ENCODE assay signal across 11 cellular contexts in the genomic region with DNA sequence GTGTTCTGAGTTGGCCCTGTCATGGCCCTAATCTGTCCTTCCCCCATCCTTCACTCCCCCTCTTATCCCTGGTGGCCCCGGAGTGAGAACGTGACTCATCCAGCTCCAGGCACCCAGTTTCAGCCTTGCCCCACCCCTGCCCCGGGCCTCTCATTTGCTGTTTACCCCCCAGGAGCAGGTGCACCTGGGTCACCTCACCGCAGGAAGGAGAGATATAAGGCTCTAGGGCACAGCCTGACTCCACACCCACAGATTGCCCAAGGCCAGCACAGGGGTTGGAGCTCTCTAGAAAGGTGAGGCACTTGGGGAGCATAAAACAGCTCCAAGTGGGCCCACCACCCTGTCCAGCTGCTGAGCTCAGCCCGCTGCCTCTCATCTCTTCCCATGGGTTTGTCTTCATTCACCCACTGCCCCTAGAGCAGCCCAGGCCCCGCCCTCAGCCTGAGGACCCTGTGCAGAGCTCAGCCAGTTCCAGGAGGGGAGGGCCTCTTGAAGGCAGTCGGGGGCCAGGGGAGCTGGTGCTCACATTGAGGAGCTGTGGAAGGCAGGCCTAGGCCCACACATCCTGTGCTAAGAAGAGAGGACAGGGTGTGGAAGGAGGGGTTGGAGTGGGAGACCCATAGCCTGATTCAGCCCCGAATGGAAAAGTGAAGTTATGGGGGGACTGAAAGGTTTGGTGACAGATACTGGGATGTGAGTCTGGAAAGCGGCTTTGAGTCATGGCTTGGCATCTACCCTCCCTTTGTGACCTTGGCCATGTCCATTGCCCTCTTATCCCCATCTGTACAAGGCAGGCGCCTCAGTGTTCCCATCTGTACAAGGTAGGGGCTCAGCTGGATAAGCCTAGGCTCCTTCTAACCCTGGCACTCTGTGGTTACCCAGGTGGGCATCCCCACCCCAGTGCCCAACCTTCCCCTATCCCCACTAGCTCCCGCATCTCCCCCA. TPM values are rescaled to one million over a fixed set of nuclear protein-coding genes. Genes with fewer than 3 reads are reported as not detected.
DNase-seq lines count a peak whose midpoint lies in the region; ATAC-seq and TF ChIP-seq lines count a peak whose summit lies in the region.
"Had no signal": no experiment of that assay in that cellular context is flagged by ENCODE, and none has a peak within 500 bp of the region (broad histone marks: within the 10 kb centered on the region; RNA-seq: fewer than 3 reads in every experiment).

No MANE protein-coding gene starts in this region.

- no peaks in the 10 kb centered on the region for H3K36me3 Mint-ChIP-seq in CD4-positive, alpha-beta T cell (ENCODE audit: low read depth)

- TF ChIP-seq CTCF in left lung (IDR thresholded peaks at IDR 0.05), result no peak
- TF ChIP-seq CTCF in CD4-positive, alpha-beta T cell (IDR thresholded peaks at IDR 0.05), result no peak

- H3K27me3 ChIP-seq in left lung, result no peaks in the 10 kb centered on the region
- H3K27me3 ChIP-seq in aorta (ENCODE audit: control insufficient read depth in 1 of 2, insufficient read depth in 2 of 2, low read length in 1 of 2), result no peaks in the 10 kb centered on the region
- no peaks in the 10 kb centered on the region for H3K27me3 ChIP-seq in CD4-positive, alpha-beta T cell (ENCODE audit: control insufficient read depth, insufficient read depth, low read length)

- H3K4me3 Mint-ChIP-seq in stimulated activated naive CD8-positive, alpha-beta T cell treated with anti-CD3 and anti-CD28 coated beads, Interleukin-15, amount 100 ng/mL, for 72 hours, result no peak overlapping the region
- no peak overlapping the region for H3K4me3 Mint-ChIP-seq in CD4-positive, alpha-beta T cell

- H3K36me3 ChIP-seq in left lung (no peaks in the 10 kb centered on the region), aorta (ENCODE audit: control insufficient read depth in 1 of 2, insufficient read depth in 2 of 2, low read length in 1 of 2) (no peaks in the 10 kb centered on the region)

- CTCF ChIA-PET in CD4-positive, alpha-beta T cell (lab: Charles Lee), result no interaction called here

- H3K27ac Mint-ChIP-seq in stimulated activated naive CD8-positive, alpha-beta T cell treated with anti-CD3 and anti-CD28 coated beads, Interleukin-15, amount 100 ng/mL, for 72 hours, result peak overlapping the region in 1 of 2 donors; percentile 82
- no peak overlapping the region for H3K27ac Mint-ChIP-seq in CD4-positive, alpha-beta T cell

- 85 to 86% methylated on average over 11 of the region's 11 CpGs for WGBS in aorta, 2 donors

- no peaks in the 10 kb centered on the region for H3K4me1 Mint-ChIP-seq in stimulated activated naive CD8-positive, alpha-beta T cell treated with anti-CD3 and anti-CD28 coated beads, Interleukin-15, amount 100 ng/mL, for 72 hours
- no peaks in the 10 kb centered on the region for H3K4me1 Mint-ChIP-seq in CD4-positive, alpha-beta T cell (ENCODE audit: low read depth)

- intact Hi-C loops in left lung (cut with DNase I), result no loop called here
- intact Hi-C loops in aorta (cut with DNase I), result loop anchor here in 1 of 2 donors (5.0 kb wide), 1 partner anchor 59 kb away; no protein-coding TSS in a partner anchor
- intact Hi-C loops in CD4-positive, alpha-beta T cell (cut with DNase I, micrococcal nuclease), result no loop called here

- peak; percentile 20 for ATAC-seq in stimulated activated naive CD8-positive, alpha-beta T cell treated with anti-CD3 and anti-CD28 coated beads, Interleukin-15, amount 100 ng/mL, for 72 hours
- ATAC-seq in stimulated activated naive CD8-positive, alpha-beta T cell treated with anti-CD3 and anti-CD28 coated beads, Interleukin-15, Interleukin-2, amounts not matched to agents 100 U/mL and 50 U/mL, for 24 hours, result no peak
- ATAC-seq in left lung (peak; percentile 79), aorta (ENCODE audit: low FRiP score) (peak; percentile 43)
- no peak for ATAC-seq in CD4-positive, alpha-beta T cell (ENCODE audit: poor library complexity)

- H3K9me3 Mint-ChIP-seq in stimulated activated naive CD8-positive, alpha-beta T cell treated with anti-CD3 and anti-CD28 coated beads, Interleukin-15, amount 100 ng/mL, for 72 hours, result no peaks in the 10 kb centered on the region
- H3K9me3 Mint-ChIP-seq in CD4-positive, alpha-beta T cell, result no peaks in the 10 kb centered on the region

- no peak for DNase-seq in stimulated activated naive CD8-positive, alpha-beta T cell treated with anti-CD3 and anti-CD28 coated beads, Interleukin-15, amount 100 ng/mL, for 72 hours
- no peak for DNase-seq in stimulated activated naive CD8-positive, alpha-beta T cell treated with anti-CD3 and anti-CD28 coated beads, Interleukin-15, Interleukin-2, amounts not matched to agents 100 U/mL and 50 U/mL, for 24 hours
- DNase-seq in T1000 (lab: John Stamatoyannopoulos, UW), result peak; percentile 33
- DNase-seq in left lung, result peak; percentile 85 to 86
- DNase-seq in aorta, result no peak
- no peak for DNase-seq in activated gamma-delta T cell (lab: John Stamatoyannopoulos, UW)
- no peak for DNase-seq in NCI-H187 treated with DMSO at 0.1 percent for 48 hours (lab: John Stamatoyannopoulos, UW)
- no peak for DNase-seq in CD4-positive, alpha-beta T cell
- DNase-seq: HCEC 1CT, hippocampal formation had no signal

- H3K4me3 ChIP-seq in left lung (no peak overlapping the region), aorta (ENCODE audit: low read length in 2 of 2) (no peak overlapping the region)

- H3K27me3 Mint-ChIP-seq in stimulated activated naive CD8-positive, alpha-beta T cell treated with anti-CD3 and anti-CD28 coated beads, Interleukin-15, amount 100 ng/mL, for 72 hours, result no peaks in the 10 kb centered on the region
- no peaks in the 10 kb centered on the region for H3K27me3 Mint-ChIP-seq in CD4-positive, alpha-beta T cell

- H3K9me3 ChIP-seq in left lung, result no peaks in the 10 kb centered on the region
- H3K9me3 ChIP-seq in aorta (ENCODE audit: control insufficient read depth, low read length), result no peaks in the 10 kb centered on the region
- no peaks in the 10 kb centered on the region for H3K9me3 ChIP-seq in CD4-positive, alpha-beta T cell (ENCODE audit: control insufficient read depth, low read length)

- H3K27ac ChIP-seq in left lung (peak overlapping the region; percentile 50 to 72), aorta (ENCODE audit: low read depth in 1 of 2, low read length in 2 of 2) (no peak overlapping the region)
- no peak overlapping the region for H3K27ac ChIP-seq in CD4-positive, alpha-beta T cell (ENCODE audit: low read depth, low read length)

- H3K4me1 ChIP-seq in left lung (peaks cover 0 to 4% of the 10 kb centered on the region in 2 donors), aorta (ENCODE audit: control insufficient read depth in 1 of 2, insufficient read depth in 2 of 2, low read length in 2 of 2) (no peaks in the 10 kb centered on the region)

- POLR2A ChIA-PET in CD4-positive, alpha-beta T cell (lab: Charles Lee), result no interaction called here

RNA-seq across cellular contexts. Expression of a gene that starts 16.1 kb away (rescaled TPM):
- total RNA-seq in left lung (under 1 TPM; 0.05 to 0.09 TPM), aorta (under 1 TPM in 1 of 2 donors, not detected in 1; 0.06 TPM)
- not detected for polyA plus RNA-seq in aorta
- not detected for total RNA-seq in CD4-positive, alpha-beta T cell
- total RNA-seq: HT1080 had no signal

RNA-seq across cellular contexts. Expression of a gene that starts 37.9 kb away (rescaled TPM):
- 100 to 1,000 TPM in 1 of 2 donors, 10 to 100 TPM in 1; 91.2 to 112 TPM for total RNA-seq in left lung
- total RNA-seq in aorta, result 10 to 100 TPM; 66.3 to 87.7 TPM
- 10 to 100 TPM; 21.8 to 32.2 TPM for polyA plus RNA-seq in aorta
- 10 to 100 TPM; 73.5 to 73.8 TPM for total RNA-seq in CD4-positive, alpha-beta T cell

RNA-seq across cellular contexts. Expression of a gene that starts 53.8 kb away (rescaled TPM):
- total RNA-seq in left lung (10 to 100 TPM in 1 of 2 donors, 1 to 10 TPM in 1; 2.7 to 11.7 TPM), aorta (1 to 10 TPM; 3.4 to 5.7 TPM)
- 1 to 10 TPM in 1 of 2 donors, under 1 TPM in 1; 0.33 to 3.4 TPM for polyA plus RNA-seq in aorta
- total RNA-seq in CD4-positive, alpha-beta T cell, result 100 to 1,000 TPM; 144 to 145 TPM
- total RNA-seq: HT1080 had no signal

Comparison
In these comparisons a context has a peak if more than half of its experiments do, and no peak if none do; other contexts are left out.
1. ATAC-seq: peak in stimulated activated naive CD8-positive, alpha-beta T cell treated with anti-CD3 and anti-CD28 coated beads, Interleukin-15, amount 100 ng/mL, for 72 hours (single experiment), left lung (single experiment) and aorta (single experiment); none in stimulated activated naive CD8-positive, alpha-beta T cell treated with anti-CD3 and anti-CD28 coated beads, Interleukin-15, Interleukin-2, amounts not matched to agents 100 U/mL and 50 U/mL, for 24 hours (single experiment) and CD4-positive, alpha-beta T cell (single experiment).
2. DNase-seq: peak in T1000 (single experiment) and left lung (2 of 2); none in stimulated activated naive CD8-positive, alpha-beta T cell treated with anti-CD3 and anti-CD28 coated beads, Interleukin-15, amount 100 ng/mL, for 72 hours (0 of 2), stimulated activated naive CD8-positive, alpha-beta T cell treated with anti-CD3 and anti-CD28 coated beads, Interleukin-15, Interleukin-2, amounts not matched to agents 100 U/mL and 50 U/mL, for 24 hours (single experiment), aorta (0 of 2), activated gamma-delta T cell (single experiment), NCI-H187 treated with DMSO at 0.1 percent for 48 hours (single experiment) and CD4-positive, alpha-beta T cell (0 of 10).
3. H3K27ac ChIP-seq: peak in left lung (2 of 2); none in aorta (0 of 2) and CD4-positive, alpha-beta T cell (single experiment).
4. RNA of a gene that starts 53.8 kb away (total RNA-seq): 144 to 145 TPM in CD4-positive, alpha-beta T cell; 2.7 to 11.7 TPM in left lung and 3.4 to 5.7 TPM in aorta; every median in the first group is over 10 times any median in the second.